Comparison of ENCODE assay signal across 8 cellular contexts in genomic region chr22:23696326-23696851, GRCh38. TPM values are rescaled to one million over a fixed set of nuclear protein-coding genes. Genes with fewer than 3 reads are reported as not detected.
DNase-seq lines count a peak whose midpoint lies in the region; ATAC-seq and TF ChIP-seq lines count a peak whose summit lies in the region.

No MANE protein-coding gene starts in this region.

- H3K9me3 Mint-ChIP-seq in activated CD4-positive, alpha-beta T cell treated with anti-CD3 and anti-CD28 coated beads, Interleukin-2, amount 10 ng/mL, durations not matched to agents 7 days and 5 days: peaks cover 6% of the 10 kb centered on the region
- H3K9me3 Mint-ChIP-seq in endothelial cell (ENCODE audit: unreplicated experiment): no peaks in the 10 kb centered on the region

- H3K4me1 Mint-ChIP-seq in activated CD4-positive, alpha-beta T cell treated with anti-CD3 and anti-CD28 coated beads, Interleukin-2, amount 10 ng/mL, durations not matched to agents 7 days and 5 days: peaks cover 55% of the 10 kb centered on the region
- peaks cover 19% of the 10 kb centered on the region for H3K4me1 Mint-ChIP-seq in endothelial cell (ENCODE audit: unreplicated experiment)

- in situ Hi-C loops in G401 (cut with HindIII; ENCODE audit: low sequenced_read_pairs): no loop called here

- peaks cover 73% of the 10 kb centered on the region for H3K36me3 Mint-ChIP-seq in activated CD4-positive, alpha-beta T cell treated with anti-CD3 and anti-CD28 coated beads, Interleukin-2, amount 10 ng/mL, durations not matched to agents 7 days and 5 days (ENCODE audit: low read depth)
- peaks cover 23% of the 10 kb centered on the region for H3K36me3 Mint-ChIP-seq in endothelial cell (ENCODE audit: low read depth, unreplicated experiment)

- H3K27ac Mint-ChIP-seq in activated CD4-positive, alpha-beta T cell treated with anti-CD3 and anti-CD28 coated beads, Interleukin-2, amount 10 ng/mL, durations not matched to agents 7 days and 5 days: peak overlapping the region; percentile 100
- peak overlapping the region; percentile 33 for H3K27ac Mint-ChIP-seq in endothelial cell (ENCODE audit: unreplicated experiment)

- peak; percentile 90 for DNase-seq in activated CD4-positive, alpha-beta T cell treated with anti-CD3 and anti-CD28 coated beads, Interleukin-2, amount 10 ng/mL, durations not matched to agents 7 days and 5 days
- no peak for DNase-seq in endothelial cell (ENCODE audit: low spot score)
- DNase-seq in stimulated activated CD8-positive, alpha-beta memory T cell treated with anti-CD3 and anti-CD28 coated beads, Interleukin-15, amount 100 ng/mL, for 1 hour (ENCODE audit: low read depth): peak; percentile 38
- DNase-seq in DMS79 (lab: John Stamatoyannopoulos, UW): no peak
- DNase-seq in foreskin melanocyte: no peak
- no peak for DNase-seq in G401 (ENCODE audit: low spot score)

- H3K27me3 Mint-ChIP-seq in activated CD4-positive, alpha-beta T cell treated with anti-CD3 and anti-CD28 coated beads, Interleukin-2, amount 10 ng/mL, durations not matched to agents 7 days and 5 days: no peaks in the 10 kb centered on the region
- H3K27me3 Mint-ChIP-seq in endothelial cell (ENCODE audit: unreplicated experiment): peaks cover 1% of the 10 kb centered on the region

- no peak for TF ChIP-seq CTCF in endothelial cell (IDR thresholded peaks at IDR 0.05; ENCODE audit: unreplicated experiment)

- POLR2A ChIA-PET in activated CD4-positive, alpha-beta T cell treated with anti-CD3 and anti-CD28 coated beads, Interleukin-2, amount 10 ng/mL, durations not matched to agents 7 days and 5 days (lab: Charles Lee): interaction anchor here (1.2 kb wide), 1 partner anchor 21 kb away, joined by 3 read pairs; no protein-coding TSS in a partner anchor

- CTCF ChIA-PET in activated CD4-positive, alpha-beta T cell treated with anti-CD3 and anti-CD28 coated beads, Interleukin-2, amount 10 ng/mL, durations not matched to agents 7 days and 5 days (lab: Charles Lee): interaction anchor here (0.6 to 1.5 kb wide), 5 partner anchors 10 to 175 kb away, joined by 3 to 8 read pairs (median 4); no protein-coding TSS in a partner anchor

- ATAC-seq in GM18861 (IDR thresholded peaks at IDR 0.05; ENCODE audit: unreplicated experiment) (peak; percentile 68), HG03103 (IDR thresholded peaks at IDR 0.05; ENCODE audit: low read depth, unreplicated experiment) (peak; percentile 85)

- H3K4me3 Mint-ChIP-seq in activated CD4-positive, alpha-beta T cell treated with anti-CD3 and anti-CD28 coated beads, Interleukin-2, amount 10 ng/mL, durations not matched to agents 7 days and 5 days: peak overlapping the region; percentile 91
- H3K4me3 Mint-ChIP-seq in endothelial cell (ENCODE audit: unreplicated experiment): no peak overlapping the region

RNA-seq across cellular contexts. Expression of gene RGL4, which starts 5.6 kb away (rescaled TPM):
- 10 to 100 TPM; 29.1 to 30.1 TPM for total RNA-seq in activated CD4-positive, alpha-beta T cell treated with anti-CD3 and anti-CD28 coated beads, Interleukin-2, amount 10 ng/mL, durations not matched to agents 7 days and 5 days
- total RNA-seq in endothelial cell (ENCODE audit: unreplicated experiment): 0.15 TPM
- not detected in 2 replicates for total RNA-seq in G401 (2014; rRNA removed; shearing (Covaris generic))

RNA-seq across cellular contexts. Expression of gene ZNF70, which starts 54.5 kb away (rescaled TPM):
- total RNA-seq in activated CD4-positive, alpha-beta T cell treated with anti-CD3 and anti-CD28 coated beads, Interleukin-2, amount 10 ng/mL, durations not matched to agents 7 days and 5 days: 1 to 10 TPM; 1.9 to 2.0 TPM
- total RNA-seq in endothelial cell (ENCODE audit: unreplicated experiment): 8.0 TPM
- not detected in 2 replicates for total RNA-seq in G401 (2014; rRNA removed; shearing (Covaris generic))

RNA-seq across cellular contexts. Expression of gene VPREB3, which starts 57.8 kb away (rescaled TPM):
- total RNA-seq in activated CD4-positive, alpha-beta T cell treated with anti-CD3 and anti-CD28 coated beads, Interleukin-2, amount 10 ng/mL, durations not matched to agents 7 days and 5 days: not detected
- not detected for total RNA-seq in endothelial cell (ENCODE audit: unreplicated experiment)
- not detected in 2 replicates for total RNA-seq in G401 (2014; rRNA removed; shearing (Covaris generic))

Comparison
In these comparisons a context has a peak if more than half of its experiments do, and no peak if none do; other contexts are left out.
1. DNase-seq: peak in activated CD4-positive, alpha-beta T cell treated with anti-CD3 and anti-CD28 coated beads, Interleukin-2, amount 10 ng/mL, durations not matched to agents 7 days and 5 days (single experiment) and stimulated activated CD8-positive, alpha-beta memory T cell treated with anti-CD3 and anti-CD28 coated beads, Interleukin-15, amount 100 ng/mL, for 1 hour (single experiment); none in endothelial cell (single experiment), DMS79 (single experiment), foreskin melanocyte (single experiment) and G401 (single experiment).
2. RNA of gene RGL4, which starts 5.6 kb away (total RNA-seq): 29.1 to 30.1 TPM in activated CD4-positive, alpha-beta T cell treated with anti-CD3 and anti-CD28 coated beads, Interleukin-2, amount 10 ng/mL, durations not matched to agents 7 days and 5 days; 0.15 TPM in endothelial cell (single experiment) and not detected in G401; every median in the first group is over 10 times any median in the second.